Comparison of ENCODE assay signal across 22 cellular contexts in the genomic region with DNA sequence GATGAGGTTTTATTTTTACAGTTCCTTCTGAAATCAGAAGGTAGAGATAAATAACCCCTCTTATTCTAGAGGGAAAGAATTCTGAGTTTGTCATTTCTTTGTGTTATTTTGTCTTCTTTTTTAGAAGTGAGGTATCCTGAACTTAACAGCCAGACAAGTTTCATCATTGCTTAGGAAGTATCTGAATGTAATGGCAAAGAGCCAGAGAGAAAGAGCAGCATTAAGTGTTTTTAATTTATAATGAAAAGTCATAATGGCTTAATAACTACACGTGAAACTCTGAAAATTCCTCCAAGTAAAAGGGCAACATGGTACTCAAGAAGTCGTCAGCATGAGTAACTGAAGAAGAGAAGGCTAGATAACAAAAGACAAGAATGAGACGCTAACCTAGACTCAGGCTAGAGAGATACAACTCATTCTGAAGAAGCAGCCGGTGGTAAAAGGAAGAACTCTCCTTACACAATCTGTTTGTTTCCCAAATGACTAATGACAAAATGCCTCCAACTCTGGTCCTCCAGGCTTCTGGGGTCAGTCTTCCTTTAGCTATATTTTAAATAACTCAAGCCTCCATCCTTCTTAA.
DNase-seq lines count a peak whose midpoint lies in the region; ATAC-seq and TF ChIP-seq lines count a peak whose summit lies in the region.
"Had no signal": no experiment of that assay in that cellular context is flagged by ENCODE, and none has a peak within 500 bp of the region (broad histone marks: within the 10 kb centered on the region; RNA-seq: fewer than 3 reads in every experiment).

No MANE protein-coding gene starts in this region.

- H3K9me3 ChIP-seq in SK-N-SH: no peaks in the 10 kb centered on the region
- H3K9me3 ChIP-seq in skeletal muscle satellite cell (replicated peaks; ENCODE audit: low read length): peaks cover 2% of the 10 kb centered on the region
- H3K9me3 ChIP-seq in heart right ventricle: peaks cover 0 to 12% (median 4%) of the 10 kb centered on the region in 11 donors
- H3K9me3 ChIP-seq: right lobe of liver had no signal

- H3K4me2 ChIP-seq in SK-N-SH (no peak overlapping the region), skeletal muscle satellite cell (ENCODE audit: low read length) (peak overlapping the region; percentile 2)

- H3K9ac ChIP-seq in SK-N-SH (no peak overlapping the region), skeletal muscle satellite cell (ENCODE audit: low read depth, low read length) (no peak overlapping the region)

- H3K4me1 ChIP-seq in SK-N-SH (ENCODE audit: control insufficient read depth in 1 of 2, insufficient read depth in 2 of 2, low read depth in 1 of 2, low read length in 1 of 2): no peaks in the 10 kb centered on the region
- H3K4me1 ChIP-seq in skeletal muscle satellite cell (ENCODE audit: control insufficient read depth, insufficient read depth, low read length): peaks cover 9% of the 10 kb centered on the region
- no peaks in the 10 kb centered on the region for H3K4me1 ChIP-seq in heart right ventricle
- H3K4me1 ChIP-seq: right lobe of liver, upper lobe of right lung had no signal

- H3K4me3 ChIP-seq in SK-N-SH (ENCODE audit: low read depth in 2 of 2, low read length in 1 of 2) (no peak overlapping the region), fibroblast of pulmonary artery (replicated peaks; ENCODE audit: low read depth, low read length) (no peak overlapping the region), skeletal muscle satellite cell (ENCODE audit: low read length) (no peak overlapping the region), heart right ventricle (no peak overlapping the region)
- H3K4me3 ChIP-seq: cardiac muscle cell, mucosa of descending colon, right lobe of liver, upper lobe of right lung had no signal

- no peak overlapping the region for H2AFZ ChIP-seq in SK-N-SH (ENCODE audit: low read depth)

- H3K79me2 ChIP-seq in SK-N-SH (ENCODE audit: insufficient read depth): no peaks in the 10 kb centered on the region

- H3K27ac ChIP-seq in SK-N-SH (ENCODE audit: low read depth in 2 of 2, low read length in 1 of 2): peak overlapping the region; percentile 14 to 32; a peak in 2 of 4 replicates
- no peak overlapping the region for H3K27ac ChIP-seq in heart right ventricle
- H3K27ac ChIP-seq: cardiac muscle cell, right lobe of liver, upper lobe of right lung had no signal

- CTCF ChIA-PET in SK-N-SH (lab: Yijun Ruan, JAX): no interaction called here

- H3K9me2 ChIP-seq in SK-N-SH: no peaks in the 10 kb centered on the region

- H3F3A ChIP-seq in SK-N-SH (replicated peaks; ENCODE audit: insufficient read depth): no peaks in the 10 kb centered on the region

- TF ChIP-seq CTCF in SK-N-SH (IDR thresholded peaks at IDR 0.05) (no peak), fibroblast of pulmonary artery (IDR thresholded peaks at IDR 0.05; ENCODE audit: low read length, missing control alignments) (no peak), heart right ventricle (IDR thresholded peaks at IDR 0.05) (no peak)

- no peak for TF ChIP-seq RAD21 in SK-N-SH (IDR thresholded peaks at IDR 0.05; ENCODE audit: low read length)

- intact Hi-C loops in heart right ventricle (cut with DNase I): no loop called here

- H3K36me3 ChIP-seq in SK-N-SH (replicated peaks in 1 of 2; ENCODE audit: control insufficient read depth in 1 of 2, insufficient read depth in 2 of 2, low read length in 1 of 2) (no peaks in the 10 kb centered on the region), skeletal muscle satellite cell (ENCODE audit: insufficient read depth, low read length) (no peaks in the 10 kb centered on the region), heart right ventricle (no peaks in the 10 kb centered on the region)
- H3K36me3 ChIP-seq: cardiac muscle cell, right lobe of liver, upper lobe of right lung had no signal

- WGBS in SK-N-SH (ENCODE audit: low lambda C conversion rate): 54% methylated on average over 4 of the region's 4 CpGs
- WGBS in heart right ventricle, 2 donors: 57 to 64% methylated on average over 4 of the region's 4 CpGs

- no peak for TF ChIP-seq EP300 in SK-N-SH (IDR thresholded peaks at IDR 0.05; ENCODE audit: borderline replicate concordance in 1 of 2, low read depth in 1 of 2, low read length in 1 of 2)

- H4K20me1 ChIP-seq in SK-N-SH (ENCODE audit: insufficient read depth): no peaks in the 10 kb centered on the region

- POLR2A ChIA-PET in SK-N-SH (lab: Yijun Ruan, JAX): no interaction called here

- DNase-seq in SK-N-SH (no peak), amniotic epithelial cell (ENCODE audit: low read depth) (peak; percentile 60), fibroblast of pulmonary artery (ENCODE audit: low read depth) (peak; percentile 56), heart right ventricle (no peak), COLO668 (lab: John Stamatoyannopoulos, UW; ENCODE audit: unreplicated experiment) (no peak)
- DNase-seq: 8988T; Calu3; glutamatergic neuron; mucosa of descending colon; NCI-H1436; NCI-H524 treated with DMSO at 0.1 percent for 48 hours; posterior cingulate gyrus; right lobe of liver; stimulated activated CD8-positive, alpha-beta memory T cell treated with anti-CD3 and anti-CD28 coated beads, Interleukin-4, amount 100 ng/mL, for 48 hours; T-helper 2 cell; upper lobe of right lung had no signal

- H3K27me3 ChIP-seq in SK-N-SH (ENCODE audit: insufficient read depth): no peaks in the 10 kb centered on the region
- no peaks in the 10 kb centered on the region for H3K27me3 ChIP-seq in skeletal muscle satellite cell (ENCODE audit: control insufficient read depth, insufficient read depth, low read length)
- no peaks in the 10 kb centered on the region for H3K27me3 ChIP-seq in heart right ventricle
- H3K27me3 ChIP-seq: cardiac muscle cell, right lobe of liver, upper lobe of right lung had no signal

- no peak for ATAC-seq in SK-N-SH treated with all-trans-retinoic acid at 6 μM for 48 hours
- no peak for ATAC-seq in heart right ventricle
- no peak for ATAC-seq in HG02981 (IDR thresholded peaks at IDR 0.05; ENCODE audit: unreplicated experiment)
- ATAC-seq: activated T-helper 17 cell treated with anti-CD3 and anti-CD28 coated beads, Interleukin-2, amount 50 U/mL, for 72 hours; mucosa of descending colon; right lobe of liver; upper lobe of right lung; WTC11 had no signal

TF ChIP-seq in SK-N-SH, 30 proteins besides CTCF, POLR2A, EP300 and RAD21:
- no peak for TF ChIP-seq RXRA (IDR thresholded peaks at IDR 0.05; ENCODE audit: borderline replicate concordance, low read depth)

TF ChIP-seq in SK-N-SH treated with all-trans-retinoic acid at 6 μM for 48 hours, 23 proteins besides CTCF, POLR2A, EP300 and RAD21:
- TF ChIP-seq RARB (CRISPR knock-in tag; IDR thresholded peaks at IDR 0.05) (no peak), TOX (CRISPR knock-in tag; IDR thresholded peaks at IDR 0.05; ENCODE audit: borderline replicate concordance) (no peak), TCF4 (CRISPR knock-in tag; IDR thresholded peaks at IDR 0.05; ENCODE audit: borderline replicate concordance) (no peak)

Comparison
In these comparisons a context has a peak if more than half of its experiments do, and no peak if none do; other contexts are left out.
1. DNase-seq: peak in amniotic epithelial cell (single experiment) and fibroblast of pulmonary artery (single experiment); none in SK-N-SH (single experiment), heart right ventricle (0 of 2) and COLO668 (single experiment).
2. H3K27ac ChIP-seq: peak in SK-N-SH (2 of 2); none in heart right ventricle (0 of 10).